Comparison of ENCODE assay signal across 15 cellular contexts in the genomic region with DNA sequence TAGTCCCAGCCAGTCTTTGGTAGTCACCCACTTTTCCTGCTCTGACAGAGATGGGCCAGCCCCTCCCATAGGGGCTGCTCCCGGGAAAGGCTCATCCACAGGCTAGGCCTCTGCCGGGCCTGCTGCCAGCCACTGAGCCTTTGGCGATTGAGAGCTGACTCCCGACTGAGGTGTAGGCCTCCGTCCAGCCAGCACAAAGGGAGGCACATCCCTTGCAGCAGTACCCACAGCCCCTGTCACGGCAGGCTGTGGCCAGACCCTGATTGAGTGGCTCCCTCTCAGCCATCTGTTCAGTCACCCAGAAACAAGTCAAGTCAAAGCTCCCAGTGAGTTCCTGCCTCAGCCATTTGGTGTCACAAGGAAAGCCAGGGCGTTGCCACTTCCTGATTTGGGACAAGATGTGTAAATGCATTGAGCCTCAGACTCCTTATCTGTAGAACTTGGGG. TPM values are rescaled to one million over a fixed set of nuclear protein-coding genes. Genes with fewer than 3 reads are reported as not detected.
DNase-seq lines count a peak whose midpoint lies in the region; ATAC-seq, FAIRE-seq and TF ChIP-seq lines count a peak whose summit lies in the region.
"Had no signal": no experiment of that assay in that cellular context is flagged by ENCODE, and none has a peak within 500 bp of the region (broad histone marks: within the 10 kb centered on the region; RNA-seq: fewer than 3 reads in every experiment).

No MANE protein-coding gene starts in this region.

- peak overlapping the region in 1 of 2 experiments; percentile 84; a peak in 2 of 4 replicates for H3K9ac ChIP-seq in K562 (ENCODE audit: insufficient read depth in 1 of 2, low read depth in 2 of 2, low read length in 2 of 2)

- no peak for TF ChIP-seq RAD21 in K562 (CRISPR knock-in tag; conservative IDR thresholded peaks at IDR 0.05 in 1 of 2, IDR thresholded peaks at IDR 0.05 in 1 of 2)

- in situ Hi-C loops in K562 (cut with MboI): no loop called here

- H3K27me3 Mint-ChIP-seq in Caco-2 (ENCODE audit: insufficient read depth, unreplicated experiment): no peaks in the 10 kb centered on the region
- H3K27me3 Mint-ChIP-seq in endothelial cell (ENCODE audit: unreplicated experiment): no peaks in the 10 kb centered on the region

- no peak overlapping the region for H3K4me2 ChIP-seq in K562 (ENCODE audit: insufficient read depth, low read length)

- H3K9me3 ChIP-seq in K562 (replicated peaks; ENCODE audit: control insufficient read depth, insufficient read depth, low read depth, low read length) (no peaks in the 10 kb centered on the region), Caco-2 (no peaks in the 10 kb centered on the region)
- H3K9me3 ChIP-seq: right atrium auricular region had no signal

- H2AFZ ChIP-seq in K562 (ENCODE audit: low read depth, low read length): no peak overlapping the region

- no peak overlapping the region for H3K4me3 Mint-ChIP-seq in Caco-2 (ENCODE audit: unreplicated experiment)
- no peak overlapping the region for H3K4me3 Mint-ChIP-seq in endothelial cell (ENCODE audit: unreplicated experiment)
- H3K4me3 Mint-ChIP-seq: activated CD4-positive, alpha-beta memory T cell treated with anti-CD3 and anti-CD28 coated beads for 36 hours; activated T-helper 17 cell treated with anti-CD3 and anti-CD28 coated beads, Interleukin-2, amount 50 U/mL, for 72 hours; natural killer cell had no signal

- BruUV-seq in K562 (replicated peaks; lab: Mats Ljungman, UMichigan): no TSS peak
- no TSS peak for BruUV-seq in Caco-2 (replicated peaks; lab: Mats Ljungman, UMichigan)

- H3K36me3 Mint-ChIP-seq in Caco-2 (ENCODE audit: insufficient read depth, unreplicated experiment): peaks cover 13% of the 10 kb centered on the region
- H3K36me3 Mint-ChIP-seq in endothelial cell (ENCODE audit: low read depth, unreplicated experiment): no peaks in the 10 kb centered on the region
- H3K36me3 Mint-ChIP-seq: activated CD4-positive, alpha-beta memory T cell treated with anti-CD3 and anti-CD28 coated beads for 36 hours; natural killer cell had no signal

- TF ChIP-seq POLR2A in K562 (conservative IDR thresholded peaks at IDR 0.05): no peak

- H4K20me1 ChIP-seq in K562 (replicated peaks; ENCODE audit: control insufficient read depth, insufficient read depth, low read length): 0 out of 2 replicates have a peak, but pooled peaks cover 3% of the 10 kb centered on the region

- TF ChIP-seq CTCF in K562 (IDR thresholded peaks at IDR 0.05 in 2 of 3, conservative IDR thresholded peaks at IDR 0.05 in 1 of 3; ENCODE audit: insufficient read depth in 2 of 3, low read depth in 1 of 3, low read length in 3 of 3): no peak
- no peak for TF ChIP-seq CTCF in Caco-2 (IDR thresholded peaks at IDR 0.05; ENCODE audit: insufficient read depth in 1 of 2, low read depth in 1 of 2, low read length in 1 of 2, severe bottlenecking in 1 of 2, unreplicated experiment in 1 of 2)
- no peak for TF ChIP-seq CTCF in endothelial cell (IDR thresholded peaks at IDR 0.05; ENCODE audit: unreplicated experiment)

- H3K4me1 ChIP-seq in K562 (replicated peaks in 1 of 2; ENCODE audit: control insufficient read depth in 2 of 2, insufficient read depth in 2 of 2, low read length in 2 of 2): peaks cover 9 to 17% of the 10 kb centered on the region in 2 experiments
- H3K4me1 ChIP-seq in Caco-2: peaks cover 6% of the 10 kb centered on the region; the same call in 1 of the 2 replicates

- WGBS in K562 (ENCODE audit: insufficient coverage, low coverage, missing lambda C conversion rate): 54% methylated on average over 7 of the region's 7 CpGs

- H3K27me3 ChIP-seq in K562 (ENCODE audit: control insufficient read depth in 2 of 2, insufficient read depth in 2 of 2, low read length in 2 of 2) (no peaks in the 10 kb centered on the region), Caco-2 (replicated peaks; ENCODE audit: control insufficient read depth, insufficient read depth, low read length) (no peaks in the 10 kb centered on the region)
- H3K27me3 ChIP-seq: right atrium auricular region had no signal

- DNase-seq in D341Med (ENCODE audit: low spot score) (peak; percentile 38), MV-4-11 (lab: John Stamatoyannopoulos, UW) (peak; percentile 57), K562 (ENCODE audit: extremely low read depth in 1 of 4, low spot score in 3 of 4) (no peak), left colon (peak in 1 of 2 donors; percentile 35), Caco-2 (no peak), endothelial cell (ENCODE audit: low spot score) (no peak)
- no peak for DNase-seq in stimulated activated CD4-positive, alpha-beta T cell treated with anti-CD3 and anti-CD28 coated beads, Interleukin-15, amount 100 ng/mL, for 24 hours
- DNase-seq: activated CD4-positive, alpha-beta memory T cell treated with anti-CD3 and anti-CD28 coated beads for 36 hours; HCEC 1CT; natural killer cell; stimulated activated naive CD8-positive, alpha-beta T cell treated with anti-CD3 and anti-CD28 coated beads, Interleukin-15, Interleukin-2, amounts not matched to agents 100 U/mL and 50 U/mL, for 24 hours had no signal

- H3K9me3 Mint-ChIP-seq in Caco-2 (ENCODE audit: unreplicated experiment) (no peaks in the 10 kb centered on the region), endothelial cell (ENCODE audit: unreplicated experiment) (no peaks in the 10 kb centered on the region)
- H3K9me3 Mint-ChIP-seq: activated CD4-positive, alpha-beta memory T cell treated with anti-CD3 and anti-CD28 coated beads for 36 hours; activated T-helper 17 cell treated with anti-CD3 and anti-CD28 coated beads, Interleukin-2, amount 50 U/mL, for 72 hours; natural killer cell had no signal

- H3K36me3 ChIP-seq in K562 (ENCODE audit: control insufficient read depth, insufficient read depth, low read length) (peaks cover 33% of the 10 kb centered on the region; the same call in 1 of the 3 replicates), Caco-2 (ENCODE audit: control insufficient read depth, insufficient read depth, low read length) (peaks cover 2% of the 10 kb centered on the region; the same call in 1 of the 2 replicates)
- H3K36me3 ChIP-seq: right atrium auricular region had no signal

- FAIRE-seq in K562 (lab: Jason Lieb, UNC): no peak

- H3K4me1 Mint-ChIP-seq in Caco-2 (ENCODE audit: low read depth, unreplicated experiment) (no peaks in the 10 kb centered on the region), endothelial cell (ENCODE audit: unreplicated experiment) (no peaks in the 10 kb centered on the region)
- H3K4me1 Mint-ChIP-seq: activated T-helper 17 cell treated with anti-CD3 and anti-CD28 coated beads, Interleukin-2, amount 50 U/mL, for 72 hours; natural killer cell had no signal

- no peaks in the 10 kb centered on the region for H3K9me1 ChIP-seq in K562 (ENCODE audit: control insufficient read depth, insufficient read depth, low read length)

- H3K4me3 ChIP-seq in K562 (no peak overlapping the region), Caco-2 (ENCODE audit: low read depth, low read length) (no peak overlapping the region)
- H3K4me3 ChIP-seq: right atrium auricular region had no signal

- H3K27ac Mint-ChIP-seq in Caco-2 (ENCODE audit: unreplicated experiment): no peak overlapping the region
- no peak overlapping the region for H3K27ac Mint-ChIP-seq in endothelial cell (ENCODE audit: unreplicated experiment)
- H3K27ac Mint-ChIP-seq: activated CD4-positive, alpha-beta memory T cell treated with anti-CD3 and anti-CD28 coated beads for 36 hours; activated T-helper 17 cell treated with anti-CD3 and anti-CD28 coated beads, Interleukin-2, amount 50 U/mL, for 72 hours; natural killer cell had no signal

- ATAC-seq in K562 (no peak), left colon (peak; percentile 60), GM18517 (IDR thresholded peaks at IDR 0.05; ENCODE audit: unreplicated experiment) (no peak)
- ATAC-seq: activated T-helper 17 cell treated with anti-CD3 and anti-CD28 coated beads, Interleukin-2, amount 50 U/mL, for 72 hours; natural killer cell; stimulated activated naive CD8-positive, alpha-beta T cell treated with anti-CD3 and anti-CD28 coated beads, Interleukin-15, Interleukin-2, amounts not matched to agents 100 U/mL and 50 U/mL, for 24 hours had no signal

- H3K79me2 ChIP-seq in K562 (ENCODE audit: control insufficient read depth, insufficient read depth, low read length): no peaks in the 10 kb centered on the region

- intact Hi-C loops in K562 (cut with micrococcal nuclease) (loop anchor here (5.0 kb wide), 1 partner anchor 40 kb away; no protein-coding TSS in a partner anchor), left colon (cut with DNase I, micrococcal nuclease) (no loop called here), Caco-2 (cut with micrococcal nuclease; ENCODE audit: unreplicated experiment) (no loop called here)

- no peak for TF ChIP-seq EP300 in K562 (IDR thresholded peaks at IDR 0.05; ENCODE audit: low read length)

- CTCF ChIA-PET in K562 (lab: Yijun Ruan, JAX; ENCODE audit: low intra/inter-chr PET ratio) (no interaction called here), Caco-2 (lab: Charles Lee) (interaction anchor here (0.6 kb wide), 1 partner anchor 687 kb away, joined by 3 read pairs; no protein-coding TSS in a partner anchor)

- H3K27ac ChIP-seq in K562 (ENCODE audit: extremely low read depth, low read depth, low read length): no peak overlapping the region
- H3K27ac ChIP-seq: right atrium auricular region had no signal

- POLR2A ChIA-PET in K562 (lab: Yijun Ruan, JAX): interaction anchor here (0.8 to 1.2 kb wide), 5 partner anchors 9 to 31 kb away, joined by 3 to 6 read pairs (median 4); no protein-coding TSS in a partner anchor
- POLR2A ChIA-PET in Caco-2 (lab: Charles Lee): no interaction called here

RNA-seq across cellular contexts. Expression of gene PAK6, which starts 6.2 kb away (rescaled TPM):
- total RNA-seq in K562 (2011; cell fraction: chromatin; rRNA removed; ENCODE audit: low replicate concordance): 0.25 and 1.3 TPM in 2 replicates
- 0.66 and 1.8 TPM in 2 replicates for total RNA-seq in K562 (2011; cell fraction: nucleolus; rRNA removed)
- total RNA-seq in K562 (2011; cell fraction: nucleoplasm; rRNA removed): 0.15 and 1.8 TPM in 2 replicates
- total RNA-seq in K562 (2014; rRNA removed) (0.08 and 0.09 TPM in 2 replicates), K562 (2014; rRNA removed; fragmentation: Illumina TruSeq; extraction: Trizol) (0.22 TPM in 1 of 2 replicates, not detected in the other), K562 (2015; rRNA removed; fragmentation: Illumina TruSeq; extraction: Trizol) (0.08 TPM in 1 of 2 replicates, not detected in the other), K562 (2021) (0.20 and 0.47 TPM in 2 replicates), left colon (1 to 10 TPM; 2.5 to 3.2 TPM), Caco-2 (2022) (19.9 and 20.7 TPM in 2 replicates), endothelial cell (ENCODE audit: unreplicated experiment) (0.31 TPM)
- polyA plus RNA-seq in K562 (2011; rRNA removed) (0.28 and 0.74 TPM in 2 replicates), K562 (2014; fragmentation: Illumina TruSeq; extraction: Trizol) (0.16 and 0.33 TPM in 2 replicates), K562 (2014; fragmentation: Nextera tagmentation; extraction: Ambion mirVana) (under 1 TPM in 1 of 2 experiments, not detected in 1; 0.03 TPM), K562 (2014; rRNA removed) (0.04 and 0.07 TPM in 2 replicates)
- polyA plus RNA-seq in K562 (2011; cell fraction: cytosol; rRNA removed): 0.25 and 2.2 TPM in 2 replicates
- polyA plus RNA-seq in K562 (2011; cell fraction: nucleus; rRNA removed): 0.18 and 2.1 TPM in 2 replicates
- 0.17 and 0.33 TPM in 2 replicates for polyA plus RNA-seq in K562 (2012)
- polyA minus RNA-seq in K562 (2011; rRNA and poly(A)+ RNA removed): 0.15 and 0.25 TPM in 2 replicates
- 1.1 TPM in 1 of 2 replicates, not detected in the other for polyA minus RNA-seq in K562 (2011; cell fraction: cytosol; rRNA and poly(A)+ RNA removed)
- polyA minus RNA-seq in K562 (2011; cell fraction: nucleus; rRNA and poly(A)+ RNA removed): 0.33 and 2.3 TPM in 2 replicates
- polyA plus RNA-seq: BJ had no signal

RNA-seq across cellular contexts. Expression of gene ANKRD63, which starts 50.2 kb away (rescaled TPM):
- 1.5 TPM in 1 of 2 replicates, not detected in the other for total RNA-seq in K562 (2011; cell fraction: chromatin; rRNA removed; ENCODE audit: low replicate concordance)
- total RNA-seq in K562 (2011; cell fraction: nucleolus; rRNA removed): 0.92 and 2.5 TPM in 2 replicates
- total RNA-seq in K562 (2011; cell fraction: nucleoplasm; rRNA removed): not detected in 2 replicates
- total RNA-seq in K562 (2014; rRNA removed) (2.0 and 2.5 TPM in 2 replicates), K562 (2014; rRNA removed; fragmentation: Illumina TruSeq; extraction: Trizol) (not detected in 2 replicates), K562 (2015; rRNA removed; fragmentation: Illumina TruSeq; extraction: Trizol) (not detected in 2 replicates), K562 (2021) (1.8 and 2.5 TPM in 2 replicates), left colon (not detected), Caco-2 (2022) (0.28 and 0.79 TPM in 2 replicates), endothelial cell (ENCODE audit: unreplicated experiment) (not detected)
- polyA plus RNA-seq in K562 (2011; rRNA removed) (0.19 TPM in 1 of 2 replicates, not detected in the other), K562 (2014; fragmentation: Illumina TruSeq; extraction: Trizol) (not detected in 2 replicates), K562 (2014; fragmentation: Nextera tagmentation; extraction: Ambion mirVana) (not detected), K562 (2014; rRNA removed) (0.63 and 1.3 TPM in 2 replicates)
- 0.24 and 2.1 TPM in 2 replicates for polyA plus RNA-seq in K562 (2011; cell fraction: cytosol; rRNA removed)
- 2.7 and 5.3 TPM in 2 replicates for polyA plus RNA-seq in K562 (2011; cell fraction: nucleus; rRNA removed)
- polyA plus RNA-seq in K562 (2012): 0.60 and 1.1 TPM in 2 replicates
- polyA minus RNA-seq in K562 (2011; rRNA and poly(A)+ RNA removed): not detected in 2 replicates
- polyA minus RNA-seq in K562 (2011; cell fraction: cytosol; rRNA and poly(A)+ RNA removed): 1.5 and 3.5 TPM in 2 replicates
- 3.4 and 3.7 TPM in 2 replicates for polyA minus RNA-seq in K562 (2011; cell fraction: nucleus; rRNA and poly(A)+ RNA removed)
- total RNA-seq: activated CD4-positive, alpha-beta memory T cell treated with anti-CD3 and anti-CD28 coated beads for 36 hours; activated T-helper 17 cell treated with anti-CD3 and anti-CD28 coated beads, Interleukin-2, amount 50 U/mL, for 72 hours; natural killer cell had no signal
- polyA plus RNA-seq: BJ had no signal

Comparison
In these comparisons a context has a peak if more than half of its experiments do, and no peak if none do; other contexts are left out.
1. DNase-seq: peak in D341Med (single experiment) and MV-4-11 (single experiment); none in K562 (0 of 4), Caco-2 (0 of 2), endothelial cell (single experiment) and stimulated activated CD4-positive, alpha-beta T cell treated with anti-CD3 and anti-CD28 coated beads, Interleukin-15, amount 100 ng/mL, for 24 hours (single experiment).